11 cellular contexts compared by ENCODE assay signal in genomic region chr1:153506831-153507413, GRCh38. TPM values are rescaled to one million over a fixed set of nuclear protein-coding genes. Genes with fewer than 3 reads are reported as not detected.
A peak's percentile ranks its signal among the peaks of the same experiment; 100 is the strongest.
DNase-seq lines count a peak whose midpoint lies in the region; ATAC-seq, FAIRE-seq and TF ChIP-seq lines count a peak whose summit lies in the region.
"Had no signal": no experiment of that assay in that cellular context is flagged by ENCODE, and none has a peak within 500 bp of the region (broad histone marks: within the 10 kb centered on the region; RNA-seq: fewer than 3 reads in every experiment).

No MANE protein-coding gene starts in this region.

- no peaks in the 10 kb centered on the region for H3K79me2 ChIP-seq in ACC112 (ENCODE audit: control insufficient read depth, insufficient read depth, low read length, unreplicated experiment)

- H3K27ac ChIP-seq in ACC112 (ENCODE audit: low read depth, low read length): peak overlapping the region; percentile 75

- peaks cover 29% of the 10 kb centered on the region for H3K4me1 ChIP-seq in ACC112 (ENCODE audit: control insufficient read depth, insufficient read depth, low read length, unreplicated experiment)

- FAIRE-seq in RCC 7860 (lab: Jason Lieb, UNC): peak; percentile 88

- peak overlapping the region; percentile 83 for H2AFZ ChIP-seq in ACC112 (ENCODE audit: low read length, unreplicated experiment)

- H3K4me3 Mint-ChIP-seq in activated T-helper 1 cell treated with anti-CD3 and anti-CD28 coated beads, Interleukin-12 subunit alpha, Interleukin-12 subunit beta, Interleukin-2, Interleukin-4 antibody, amounts not matched to agents 30 ng/mL and 10 ng/mL and 1 ng/mL, durations not matched to agents 14 hours and 24 hours and 36 hours: no peak overlapping the region
- H3K4me3 Mint-ChIP-seq: activated naive CD8-positive, alpha-beta T cell; B cell had no signal

- no peaks in the 10 kb centered on the region for H3K27me3 ChIP-seq in ACC112 (ENCODE audit: insufficient read depth, low read length)

- H3K36me3 ChIP-seq in ACC112 (ENCODE audit: insufficient read depth, low read length): no peaks in the 10 kb centered on the region

- no peak overlapping the region for H3K27ac Mint-ChIP-seq in activated T-helper 1 cell treated with anti-CD3 and anti-CD28 coated beads, Interleukin-12 subunit alpha, Interleukin-12 subunit beta, Interleukin-2, Interleukin-4 antibody, amounts not matched to agents 30 ng/mL and 10 ng/mL and 1 ng/mL, durations not matched to agents 14 hours and 24 hours and 36 hours
- H3K27ac Mint-ChIP-seq: activated naive CD8-positive, alpha-beta T cell; B cell had no signal

- peak; percentile 84 for ATAC-seq in omental fat pad (ENCODE audit: low FRiP score)
- no peak for ATAC-seq in GM19463 (IDR thresholded peaks at IDR 0.05; ENCODE audit: unreplicated experiment)
- ATAC-seq in HG02623 (IDR thresholded peaks at IDR 0.05; ENCODE audit: unreplicated experiment): no peak

- H3K9me3 Mint-ChIP-seq in activated T-helper 1 cell treated with anti-CD3 and anti-CD28 coated beads, Interleukin-12 subunit alpha, Interleukin-12 subunit beta, Interleukin-2, Interleukin-4 antibody, amounts not matched to agents 30 ng/mL and 10 ng/mL and 1 ng/mL, durations not matched to agents 14 hours and 24 hours and 36 hours: no peaks in the 10 kb centered on the region

- H3K4me1 Mint-ChIP-seq in activated T-helper 1 cell treated with anti-CD3 and anti-CD28 coated beads, Interleukin-12 subunit alpha, Interleukin-12 subunit beta, Interleukin-2, Interleukin-4 antibody, amounts not matched to agents 30 ng/mL and 10 ng/mL and 1 ng/mL, durations not matched to agents 14 hours and 24 hours and 36 hours (ENCODE audit: low read depth): peaks cover 9% of the 10 kb centered on the region
- H3K4me1 Mint-ChIP-seq: B cell had no signal

- peak overlapping the region; percentile 56; the same call in 1 of the 2 replicates for H3K4me3 ChIP-seq in ACC112 (ENCODE audit: low read depth, low read length)

- no peak for TF ChIP-seq CTCF in omental fat pad (IDR thresholded peaks at IDR 0.05)

- peaks cover 1% of the 10 kb centered on the region for H3K27me3 Mint-ChIP-seq in activated T-helper 1 cell treated with anti-CD3 and anti-CD28 coated beads, Interleukin-12 subunit alpha, Interleukin-12 subunit beta, Interleukin-2, Interleukin-4 antibody, amounts not matched to agents 30 ng/mL and 10 ng/mL and 1 ng/mL, durations not matched to agents 14 hours and 24 hours and 36 hours (ENCODE audit: insufficient read depth)
- H3K27me3 Mint-ChIP-seq: activated naive CD8-positive, alpha-beta T cell had no signal

- no peaks in the 10 kb centered on the region for H3K36me3 Mint-ChIP-seq in activated T-helper 1 cell treated with anti-CD3 and anti-CD28 coated beads, Interleukin-12 subunit alpha, Interleukin-12 subunit beta, Interleukin-2, Interleukin-4 antibody, amounts not matched to agents 30 ng/mL and 10 ng/mL and 1 ng/mL, durations not matched to agents 14 hours and 24 hours and 36 hours (ENCODE audit: low read depth)
- H3K36me3 Mint-ChIP-seq: activated naive CD8-positive, alpha-beta T cell had no signal

- intact Hi-C loops in activated T-helper 1 cell treated with anti-CD3 and anti-CD28 coated beads, Interleukin-12 subunit alpha, Interleukin-12 subunit beta, Interleukin-2, Interleukin-4 antibody, amounts not matched to agents 30 ng/mL and 10 ng/mL and 1 ng/mL, durations not matched to agents 14 hours and 24 hours and 36 hours (cut with micrococcal nuclease): no loop called here

- DNase-seq in RCC 7860 (ENCODE audit: low spot score) (peak; percentile 85), fibroblast of the conjunctiva (ENCODE audit: low read depth) (peak; percentile 90), omental fat pad (ENCODE audit: low spot score) (peak; percentile 42), NCI-H1105 treated with DMSO at 0.1 percent for 48 hours (lab: John Stamatoyannopoulos, UW) (no peak)
- DNase-seq in activated T-helper 1 cell treated with anti-CD3 and anti-CD28 coated beads, Interleukin-12 subunit alpha, Interleukin-12 subunit beta, Interleukin-2, Interleukin-4 antibody, amounts not matched to agents 30 ng/mL and 10 ng/mL and 1 ng/mL, durations not matched to agents 14 hours and 24 hours and 36 hours (ENCODE audit: low spot score): no peak

RNA-seq across cellular contexts. Expression of gene S100A6, which starts 28.9 kb away (rescaled TPM):
- 100 to 1,000 TPM; 315 to 566 (median 427) TPM for total RNA-seq in omental fat pad
- total RNA-seq in activated T-helper 1 cell treated with anti-CD3 and anti-CD28 coated beads, Interleukin-12 subunit alpha, Interleukin-12 subunit beta, Interleukin-2, Interleukin-4 antibody, amounts not matched to agents 30 ng/mL and 10 ng/mL and 1 ng/mL, durations not matched to agents 14 hours and 24 hours and 36 hours: 154 and 159 TPM in 2 replicates

RNA-seq across cellular contexts. Expression of gene S100A5, which starts 33.8 kb away (rescaled TPM):
- total RNA-seq in omental fat pad: not detected
- 1.3 and 1.6 TPM in 2 replicates for total RNA-seq in activated T-helper 1 cell treated with anti-CD3 and anti-CD28 coated beads, Interleukin-12 subunit alpha, Interleukin-12 subunit beta, Interleukin-2, Interleukin-4 antibody, amounts not matched to agents 30 ng/mL and 10 ng/mL and 1 ng/mL, durations not matched to agents 14 hours and 24 hours and 36 hours
- total RNA-seq: B cell, lung microvascular endothelial cell had no signal

RNA-seq across cellular contexts. Expression of gene S100A4, which starts 38.7 kb away (rescaled TPM):
- total RNA-seq in omental fat pad: 100 to 1,000 TPM; 323 to 723 (median 337) TPM
- 165 and 167 TPM in 2 replicates for total RNA-seq in activated T-helper 1 cell treated with anti-CD3 and anti-CD28 coated beads, Interleukin-12 subunit alpha, Interleukin-12 subunit beta, Interleukin-2, Interleukin-4 antibody, amounts not matched to agents 30 ng/mL and 10 ng/mL and 1 ng/mL, durations not matched to agents 14 hours and 24 hours and 36 hours

RNA-seq across cellular contexts. Expression of gene S100A3, which starts 42.1 kb away (rescaled TPM):
- total RNA-seq in omental fat pad: 1 to 10 TPM in 3 of 4 donors, not detected in 1; 1.7 to 3.2 (median 2.7) TPM
- not detected in 2 replicates for total RNA-seq in activated T-helper 1 cell treated with anti-CD3 and anti-CD28 coated beads, Interleukin-12 subunit alpha, Interleukin-12 subunit beta, Interleukin-2, Interleukin-4 antibody, amounts not matched to agents 30 ng/mL and 10 ng/mL and 1 ng/mL, durations not matched to agents 14 hours and 24 hours and 36 hours
- total RNA-seq: B cell had no signal

RNA-seq across cellular contexts. Expression of gene S100A7, which starts 46.5 kb away (rescaled TPM):
- not detected for total RNA-seq in omental fat pad
- not detected in 2 replicates for total RNA-seq in activated T-helper 1 cell treated with anti-CD3 and anti-CD28 coated beads, Interleukin-12 subunit alpha, Interleukin-12 subunit beta, Interleukin-2, Interleukin-4 antibody, amounts not matched to agents 30 ng/mL and 10 ng/mL and 1 ng/mL, durations not matched to agents 14 hours and 24 hours and 36 hours
- total RNA-seq: B cell, lung microvascular endothelial cell had no signal

Comparison
In these comparisons a context has a peak if more than half of its experiments do, and no peak if none do; other contexts are left out.
1. DNase-seq: peak in RCC 7860 (single experiment), fibroblast of the conjunctiva (single experiment) and omental fat pad (single experiment); none in activated T-helper 1 cell treated with anti-CD3 and anti-CD28 coated beads, Interleukin-12 subunit alpha, Interleukin-12 subunit beta, Interleukin-2, Interleukin-4 antibody, amounts not matched to agents 30 ng/mL and 10 ng/mL and 1 ng/mL, durations not matched to agents 14 hours and 24 hours and 36 hours (single experiment) and NCI-H1105 treated with DMSO at 0.1 percent for 48 hours (single experiment).